In the genomic region with DNA sequence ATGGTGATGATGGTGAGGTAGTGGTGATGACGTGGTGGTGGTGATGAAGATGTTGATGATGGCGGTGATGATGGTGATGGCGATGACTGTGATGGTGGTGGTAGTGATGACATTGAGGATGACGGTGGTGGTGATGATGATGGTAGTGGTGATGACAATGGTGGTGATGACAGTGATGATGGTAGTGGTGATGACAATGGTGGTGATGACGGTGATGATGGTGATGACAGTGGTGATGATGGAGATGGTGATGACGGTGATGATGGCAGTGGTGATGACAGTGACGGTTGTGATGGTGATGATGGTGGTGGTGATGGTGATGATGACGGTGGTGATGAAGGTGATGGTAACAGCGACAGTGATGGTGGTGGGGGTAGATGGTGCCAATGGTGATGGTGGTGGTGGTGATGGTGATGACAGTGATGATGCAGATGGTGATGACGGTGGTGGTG, we compare ENCODE assay signal across 1 cellular context.
TF ChIP-seq lines count a peak whose summit lies in the region.

No MANE protein-coding gene starts in this region.

TF ChIP-seq in HEK293, 187 proteins besides CTCF, POLR2A, EP300 and RAD21 (continued from another document and continues in another):
- TF ChIP-seq, protein P1, sequence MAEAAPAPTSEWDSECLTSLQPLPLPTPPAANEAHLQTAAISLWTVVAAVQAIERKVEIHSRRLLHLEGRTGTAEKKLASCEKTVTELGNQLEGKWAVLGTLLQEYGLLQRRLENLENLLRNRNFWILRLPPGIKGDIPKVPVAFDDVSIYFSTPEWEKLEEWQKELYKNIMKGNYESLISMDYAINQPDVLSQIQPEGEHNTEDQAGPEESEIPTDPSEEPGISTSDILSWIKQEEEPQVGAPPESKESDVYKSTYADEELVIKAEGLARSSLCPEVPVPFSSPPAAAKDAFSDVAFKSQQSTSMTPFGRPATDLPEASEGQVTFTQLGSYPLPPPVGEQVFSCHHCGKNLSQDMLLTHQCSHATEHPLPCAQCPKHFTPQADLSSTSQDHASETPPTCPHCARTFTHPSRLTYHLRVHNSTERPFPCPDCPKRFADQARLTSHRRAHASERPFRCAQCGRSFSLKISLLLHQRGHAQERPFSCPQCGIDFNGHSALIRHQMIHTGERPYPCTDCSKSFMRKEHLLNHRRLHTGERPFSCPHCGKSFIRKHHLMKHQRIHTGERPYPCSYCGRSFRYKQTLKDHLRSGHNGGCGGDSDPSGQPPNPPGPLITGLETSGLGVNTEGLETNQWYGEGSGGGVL (tag by site-specific recombination; IDR thresholded peaks at IDR 0.05) = no peak
- TF ChIP-seq ZNF202 (tag by site-specific recombination; IDR thresholded peaks at IDR 0.05; ENCODE audit: borderline replicate concordance) (no peak), ZBTB48 (tag by site-specific recombination; IDR thresholded peaks at IDR 0.05) (no peak), ZNF302 (tag by site-specific recombination; IDR thresholded peaks at IDR 0.05; ENCODE audit: low read depth) (no peak), SP2 (tag by site-specific recombination; IDR thresholded peaks at IDR 0.05) (no peak), REPIN1 (tag by site-specific recombination; IDR thresholded peaks at IDR 0.05; ENCODE audit: low read depth) (no peak), ZNF433 (tag by site-specific recombination; IDR thresholded peaks at IDR 0.05; ENCODE audit: low read depth) (no peak), ZNF626 (tag by site-specific recombination; IDR thresholded peaks at IDR 0.05) (no peak), ZBTB7A (tag by site-specific recombination; IDR thresholded peaks at IDR 0.05; ENCODE audit: low read depth) (no peak), KLF10 (tag by site-specific recombination; IDR thresholded peaks at IDR 0.05) (no peak), ZNF610 (tag by site-specific recombination; IDR thresholded peaks at IDR 0.05; ENCODE audit: borderline replicate concordance) (no peak), SETDB1 (IDR thresholded peaks at IDR 0.05; ENCODE audit: insufficient read length, low read length) (no peak), ZNF658 (tag by site-specific recombination; IDR thresholded peaks at IDR 0.05) (peak; percentile 97), ZFHX2 (tag by site-specific recombination; conservative IDR thresholded peaks at IDR 0.05) (0 out of 2 replicates have a peak, but pooled peaks have one; percentile 13), KLF16 (tag by site-specific recombination; IDR thresholded peaks at IDR 0.05) (no peak), GLIS1 (tag by site-specific recombination; IDR thresholded peaks at IDR 0.05) (no peak), YY1 (tag by site-specific recombination; IDR thresholded peaks at IDR 0.05) (no peak), ZNF707 (tag by site-specific recombination; IDR thresholded peaks at IDR 0.05) (peak; percentile 50; the same call in 1 of the 2 replicates), WT1 (tag by site-specific recombination; IDR thresholded peaks at IDR 0.05) (no peak), ZNF292 (tag by site-specific recombination; IDR thresholded peaks at IDR 0.05; ENCODE audit: borderline replicate concordance, low read depth) (no peak), ZNF174 (tag by site-specific recombination; IDR thresholded peaks at IDR 0.05) (no peak), ZBTB20 (tag by site-specific recombination; IDR thresholded peaks at IDR 0.05) (peak; percentile 28; the same call in 1 of the 2 replicates), SALL2 (tag by site-specific recombination; IDR thresholded peaks at IDR 0.05; ENCODE audit: borderline replicate concordance) (peak; percentile 91; the same call in 1 of the 2 replicates), SP3 (tag by site-specific recombination; IDR thresholded peaks at IDR 0.05) (no peak), ZNF157 (tag by site-specific recombination; IDR thresholded peaks at IDR 0.05) (no peak), ZNF248 (tag by site-specific recombination; IDR thresholded peaks at IDR 0.05) (peak; percentile 90; the same call in 1 of the 2 replicates), ZNF239 (tag by site-specific recombination; IDR thresholded peaks at IDR 0.05) (peak; percentile 51; the same call in 1 of the 2 replicates), ZNF701 (tag by site-specific recombination; IDR thresholded peaks at IDR 0.05) (no peak), ZNF23 (tag by site-specific recombination; IDR thresholded peaks at IDR 0.05; ENCODE audit: borderline replicate concordance) (no peak), ZNF777 (tag by site-specific recombination; IDR thresholded peaks at IDR 0.05; ENCODE audit: borderline replicate concordance) (no peak), GLI4 (tag by site-specific recombination; IDR thresholded peaks at IDR 0.05) (no peak), ZEB2 (tag by site-specific recombination; IDR thresholded peaks at IDR 0.05) (no peak)
- TF ChIP-seq, protein P2, sequence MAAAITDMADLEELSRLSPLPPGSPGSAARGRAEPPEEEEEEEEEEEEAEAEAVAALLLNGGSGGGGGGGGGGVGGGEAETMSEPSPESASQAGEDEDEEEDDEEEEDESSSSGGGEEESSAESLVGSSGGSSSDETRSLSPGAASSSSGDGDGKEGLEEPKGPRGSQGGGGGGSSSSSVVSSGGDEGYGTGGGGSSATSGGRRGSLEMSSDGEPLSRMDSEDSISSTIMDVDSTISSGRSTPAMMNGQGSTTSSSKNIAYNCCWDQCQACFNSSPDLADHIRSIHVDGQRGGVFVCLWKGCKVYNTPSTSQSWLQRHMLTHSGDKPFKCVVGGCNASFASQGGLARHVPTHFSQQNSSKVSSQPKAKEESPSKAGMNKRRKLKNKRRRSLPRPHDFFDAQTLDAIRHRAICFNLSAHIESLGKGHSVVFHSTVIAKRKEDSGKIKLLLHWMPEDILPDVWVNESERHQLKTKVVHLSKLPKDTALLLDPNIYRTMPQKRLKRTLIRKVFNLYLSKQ (tag by site-specific recombination; IDR thresholded peaks at IDR 0.05; ENCODE audit: borderline replicate concordance) = no peak
- TF ChIP-seq, protein P3, sequence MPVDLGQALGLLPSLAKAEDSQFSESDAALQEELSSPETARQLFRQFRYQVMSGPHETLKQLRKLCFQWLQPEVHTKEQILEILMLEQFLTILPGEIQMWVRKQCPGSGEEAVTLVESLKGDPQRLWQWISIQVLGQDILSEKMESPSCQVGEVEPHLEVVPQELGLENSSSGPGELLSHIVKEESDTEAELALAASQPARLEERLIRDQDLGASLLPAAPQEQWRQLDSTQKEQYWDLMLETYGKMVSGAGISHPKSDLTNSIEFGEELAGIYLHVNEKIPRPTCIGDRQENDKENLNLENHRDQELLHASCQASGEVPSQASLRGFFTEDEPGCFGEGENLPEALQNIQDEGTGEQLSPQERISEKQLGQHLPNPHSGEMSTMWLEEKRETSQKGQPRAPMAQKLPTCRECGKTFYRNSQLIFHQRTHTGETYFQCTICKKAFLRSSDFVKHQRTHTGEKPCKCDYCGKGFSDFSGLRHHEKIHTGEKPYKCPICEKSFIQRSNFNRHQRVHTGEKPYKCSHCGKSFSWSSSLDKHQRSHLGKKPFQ (tag by site-specific recombination; IDR thresholded peaks at IDR 0.05) = no peak
- TF ChIP-seq, protein P4, sequence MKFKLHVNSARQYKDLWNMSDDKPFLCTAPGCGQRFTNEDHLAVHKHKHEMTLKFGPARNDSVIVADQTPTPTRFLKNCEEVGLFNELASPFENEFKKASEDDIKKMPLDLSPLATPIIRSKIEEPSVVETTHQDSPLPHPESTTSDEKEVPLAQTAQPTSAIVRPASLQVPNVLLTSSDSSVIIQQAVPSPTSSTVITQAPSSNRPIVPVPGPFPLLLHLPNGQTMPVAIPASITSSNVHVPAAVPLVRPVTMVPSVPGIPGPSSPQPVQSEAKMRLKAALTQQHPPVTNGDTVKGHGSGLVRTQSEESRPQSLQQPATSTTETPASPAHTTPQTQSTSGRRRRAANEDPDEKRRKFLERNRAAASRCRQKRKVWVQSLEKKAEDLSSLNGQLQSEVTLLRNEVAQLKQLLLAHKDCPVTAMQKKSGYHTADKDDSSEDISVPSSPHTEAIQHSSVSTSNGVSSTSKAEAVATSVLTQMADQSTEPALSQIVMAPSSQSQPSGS (tag by site-specific recombination; IDR thresholded peaks at IDR 0.05; ENCODE audit: low read depth) = peak; percentile 40; the same call in 1 of the 2 replicates
- TF ChIP-seq, protein P5, sequence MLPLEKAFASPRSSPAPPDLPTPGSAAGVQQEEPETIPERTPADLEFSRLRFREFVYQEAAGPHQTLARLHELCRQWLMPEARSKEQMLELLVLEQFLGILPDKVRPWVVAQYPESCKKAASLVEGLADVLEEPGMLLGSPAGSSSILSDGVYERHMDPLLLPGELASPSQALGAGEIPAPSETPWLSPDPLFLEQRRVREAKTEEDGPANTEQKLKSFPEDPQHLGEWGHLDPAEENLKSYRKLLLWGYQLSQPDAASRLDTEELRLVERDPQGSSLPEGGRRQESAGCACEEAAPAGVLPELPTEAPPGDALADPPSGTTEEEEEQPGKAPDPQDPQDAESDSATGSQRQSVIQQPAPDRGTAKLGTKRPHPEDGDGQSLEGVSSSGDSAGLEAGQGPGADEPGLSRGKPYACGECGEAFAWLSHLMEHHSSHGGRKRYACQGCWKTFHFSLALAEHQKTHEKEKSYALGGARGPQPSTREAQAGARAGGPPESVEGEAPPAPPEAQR (tag by site-specific recombination; IDR thresholded peaks at IDR 0.05) = no peak
- TF ChIP-seq, protein P6, sequence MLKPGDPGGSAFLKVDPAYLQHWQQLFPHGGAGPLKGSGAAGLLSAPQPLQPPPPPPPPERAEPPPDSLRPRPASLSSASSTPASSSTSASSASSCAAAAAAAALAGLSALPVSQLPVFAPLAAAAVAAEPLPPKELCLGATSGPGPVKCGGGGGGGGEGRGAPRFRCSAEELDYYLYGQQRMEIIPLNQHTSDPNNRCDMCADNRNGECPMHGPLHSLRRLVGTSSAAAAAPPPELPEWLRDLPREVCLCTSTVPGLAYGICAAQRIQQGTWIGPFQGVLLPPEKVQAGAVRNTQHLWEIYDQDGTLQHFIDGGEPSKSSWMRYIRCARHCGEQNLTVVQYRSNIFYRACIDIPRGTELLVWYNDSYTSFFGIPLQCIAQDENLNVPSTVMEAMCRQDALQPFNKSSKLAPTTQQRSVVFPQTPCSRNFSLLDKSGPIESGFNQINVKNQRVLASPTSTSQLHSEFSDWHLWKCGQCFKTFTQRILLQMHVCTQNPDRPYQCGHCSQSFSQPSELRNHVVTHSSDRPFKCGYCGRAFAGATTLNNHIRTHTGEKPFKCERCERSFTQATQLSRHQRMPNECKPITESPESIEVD (tag by site-specific recombination; IDR thresholded peaks at IDR 0.05) = no peak
- TF ChIP-seq, protein P7, sequence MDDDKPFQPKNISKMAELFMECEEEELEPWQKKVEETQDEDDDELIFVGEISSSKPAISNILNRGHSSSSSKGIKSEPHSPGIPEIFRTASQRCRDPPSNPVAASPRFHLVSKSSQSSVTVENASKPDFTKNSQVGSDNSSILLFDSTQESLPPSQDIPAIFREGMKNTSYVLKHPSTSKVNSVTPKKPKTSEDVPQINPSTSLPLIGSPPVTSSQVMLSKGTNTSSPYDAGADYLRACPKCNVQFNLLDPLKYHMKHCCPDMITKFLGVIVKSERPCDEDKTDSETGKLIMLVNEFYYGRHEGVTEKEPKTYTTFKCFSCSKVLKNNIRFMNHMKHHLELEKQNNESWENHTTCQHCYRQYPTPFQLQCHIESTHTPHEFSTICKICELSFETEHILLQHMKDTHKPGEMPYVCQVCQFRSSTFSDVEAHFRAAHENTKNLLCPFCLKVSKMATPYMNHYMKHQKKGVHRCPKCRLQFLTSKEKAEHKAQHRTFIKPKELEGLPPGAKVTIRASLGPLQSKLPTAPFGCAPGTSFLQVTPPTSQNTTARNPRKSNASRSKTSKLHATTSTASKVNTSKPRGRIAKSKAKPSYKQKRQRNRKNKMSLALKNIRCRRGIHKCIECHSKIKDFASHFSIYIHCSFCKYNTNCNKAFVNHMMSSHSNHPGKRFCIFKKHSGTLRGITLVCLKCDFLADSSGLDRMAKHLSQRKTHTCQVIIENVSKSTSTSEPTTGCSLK (tag by site-specific recombination; IDR thresholded peaks at IDR 0.05) = peak; percentile 47; the same call in 1 of the 2 replicates
- TF ChIP-seq, protein P8, sequence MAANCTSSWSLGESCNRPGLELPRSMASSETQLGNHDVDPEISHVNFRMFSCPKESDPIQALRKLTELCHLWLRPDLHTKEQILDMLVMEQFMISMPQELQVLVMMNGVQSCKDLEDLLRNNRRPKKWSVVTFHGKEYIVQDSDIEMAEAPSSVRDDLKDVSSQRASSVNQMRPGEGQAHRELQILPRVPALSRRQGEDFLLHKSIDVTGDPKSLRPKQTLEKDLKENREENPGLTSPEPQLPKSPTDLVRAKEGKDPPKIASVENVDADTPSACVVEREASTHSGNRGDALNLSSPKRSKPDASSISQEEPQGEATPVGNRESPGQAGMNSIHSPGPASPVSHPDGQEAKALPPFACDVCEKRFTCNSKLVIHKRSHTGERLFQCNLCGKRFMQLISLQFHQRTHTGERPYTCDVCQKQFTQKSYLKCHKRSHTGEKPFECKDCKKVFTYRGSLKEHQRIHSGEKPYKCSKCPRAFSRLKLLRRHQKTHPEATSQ (tag by site-specific recombination; IDR thresholded peaks at IDR 0.05) = peak; percentile 58; the same call in 1 of the 2 replicates
- TF ChIP-seq, protein P9, sequence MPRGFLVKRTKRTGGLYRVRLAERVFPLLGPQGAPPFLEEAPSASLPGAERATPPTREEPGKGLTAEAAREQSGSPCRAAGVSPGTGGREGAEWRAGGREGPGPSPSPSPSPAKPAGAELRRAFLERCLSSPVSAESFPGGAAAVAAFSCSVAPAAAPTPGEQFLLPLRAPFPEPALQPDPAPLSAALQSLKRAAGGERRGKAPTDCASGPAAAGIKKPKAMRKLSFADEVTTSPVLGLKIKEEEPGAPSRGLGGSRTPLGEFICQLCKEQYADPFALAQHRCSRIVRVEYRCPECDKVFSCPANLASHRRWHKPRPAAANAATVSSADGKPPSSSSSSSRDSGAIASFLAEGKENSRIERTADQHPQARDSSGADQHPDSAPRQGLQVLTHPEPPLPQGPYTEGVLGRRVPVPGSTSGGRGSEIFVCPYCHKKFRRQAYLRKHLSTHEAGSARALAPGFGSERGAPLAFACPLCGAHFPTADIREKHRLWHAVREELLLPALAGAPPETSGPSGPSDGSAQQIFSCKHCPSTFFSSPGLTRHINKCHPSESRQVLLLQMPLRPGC (tag by site-specific recombination; IDR thresholded peaks at IDR 0.05) = no peak
- TF ChIP-seq, protein P10, sequence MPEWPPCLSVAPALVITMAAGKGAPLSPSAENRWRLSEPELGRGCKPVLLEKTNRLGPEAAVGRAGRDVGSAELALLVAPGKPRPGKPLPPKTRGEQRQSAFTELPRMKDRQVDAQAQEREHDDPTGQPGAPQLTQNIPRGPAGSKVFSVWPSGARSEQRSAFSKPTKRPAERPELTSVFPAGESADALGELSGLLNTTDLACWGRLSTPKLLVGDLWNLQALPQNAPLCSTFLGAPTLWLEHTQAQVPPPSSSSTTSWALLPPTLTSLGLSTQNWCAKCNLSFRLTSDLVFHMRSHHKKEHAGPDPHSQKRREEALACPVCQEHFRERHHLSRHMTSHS (tag by site-specific recombination; IDR thresholded peaks at IDR 0.05) = 0 out of 2 replicates have a peak, but pooled peaks have one; percentile 29
